8 cellular contexts compared by ENCODE assay signal in the genomic region with DNA sequence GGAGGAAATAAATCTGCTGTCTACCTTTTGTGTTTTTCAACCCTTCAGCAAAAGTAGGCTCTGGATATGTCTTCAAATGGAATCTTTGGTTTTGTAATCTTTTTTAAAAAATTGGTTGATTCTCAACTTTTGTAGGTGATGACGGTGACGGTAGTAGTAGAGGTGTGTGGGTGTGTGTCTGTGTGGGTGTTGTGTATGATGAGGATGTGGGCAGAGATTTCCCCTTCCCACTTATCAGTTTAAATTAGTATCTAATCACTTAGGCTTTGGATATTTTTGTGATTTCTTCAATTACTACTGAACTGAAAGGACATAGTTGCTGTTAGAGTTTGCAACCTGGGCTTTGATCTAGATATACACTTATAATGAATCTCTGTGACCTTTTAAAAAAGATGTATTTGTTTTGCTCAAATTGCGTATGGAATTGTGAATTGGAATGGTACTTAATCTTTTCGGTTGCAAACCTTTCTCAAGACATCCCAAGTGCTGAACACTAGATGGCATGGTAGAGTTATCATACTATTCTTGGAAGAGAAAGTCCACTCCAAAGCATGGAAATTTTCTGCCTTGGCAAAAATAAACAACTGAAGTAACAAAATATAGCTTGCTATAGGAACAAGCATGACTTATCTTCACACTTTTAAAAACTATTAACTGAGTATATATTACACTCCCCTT. TPM values are rescaled to one million over a fixed set of nuclear protein-coding genes. Genes with fewer than 3 reads are reported as not detected.
DNase-seq lines count a peak whose midpoint lies in the region; ATAC-seq and TF ChIP-seq lines count a peak whose summit lies in the region.

No MANE protein-coding gene starts in this region.

- peak; percentile 42; the same call in 2 of the 3 replicates for TF ChIP-seq CTCF in GM12872 (IDR thresholded peaks at IDR 0.05; ENCODE audit: insufficient read depth, low read depth, low read length)
- peak; percentile 63 to 76 for TF ChIP-seq CTCF in fibroblast of lung (conservative IDR thresholded peaks at IDR 0.05 in 1 of 2, IDR thresholded peaks at IDR 0.05 in 1 of 2; ENCODE audit: low read depth in 1 of 2, low read length in 2 of 2)
- TF ChIP-seq CTCF in progenitor cell of endocrine pancreas (IDR thresholded peaks at IDR 0.05; ENCODE audit: unreplicated experiment): peak; percentile 66

- H3K27ac ChIP-seq in fibroblast of lung (ENCODE audit: insufficient read depth, low read length) (no peak overlapping the region), neuronal stem cell (replicated peaks; ENCODE audit: low read length) (no peak overlapping the region)
- no peak overlapping the region for H3K27ac ChIP-seq in naive thymus-derived CD4-positive, alpha-beta T cell (ENCODE audit: low read depth, low read length)

- peak overlapping the region; percentile 23 for H3K27ac Mint-ChIP-seq in progenitor cell of endocrine pancreas
- no peak overlapping the region for H3K27ac Mint-ChIP-seq in naive thymus-derived CD4-positive, alpha-beta T cell

- no peaks in the 10 kb centered on the region for H3K36me3 Mint-ChIP-seq in progenitor cell of endocrine pancreas (ENCODE audit: insufficient read depth)
- H3K36me3 Mint-ChIP-seq in naive thymus-derived CD4-positive, alpha-beta T cell: no peaks in the 10 kb centered on the region

- H3K9me3 ChIP-seq in NT2/D1 (ENCODE audit: insufficient read depth, low read length) (no peaks in the 10 kb centered on the region), fibroblast of lung (ENCODE audit: control insufficient read depth, insufficient read depth, low read depth, low read length) (no peaks in the 10 kb centered on the region), neuronal stem cell (replicated peaks in 1 of 2; ENCODE audit: control insufficient read depth in 2 of 2, insufficient read depth in 1 of 2, low read depth in 1 of 2, low read length in 2 of 2) (no peaks in the 10 kb centered on the region)
- no peaks in the 10 kb centered on the region for H3K9me3 ChIP-seq in naive thymus-derived CD4-positive, alpha-beta T cell (ENCODE audit: control insufficient read depth in 2 of 3, low read length in 3 of 3)

- H3K27me3 ChIP-seq in NT2/D1 (ENCODE audit: insufficient read depth, insufficient read length): no peaks in the 10 kb centered on the region
- peaks cover 7% of the 10 kb centered on the region for H3K27me3 ChIP-seq in fibroblast of lung (ENCODE audit: control insufficient read depth, insufficient read depth, low read length)
- no peaks in the 10 kb centered on the region for H3K27me3 ChIP-seq in naive thymus-derived CD4-positive, alpha-beta T cell (ENCODE audit: control insufficient read depth in 2 of 2, insufficient read depth in 2 of 2, low read length in 2 of 2)
- H3K27me3 ChIP-seq in neuronal stem cell (ENCODE audit: control insufficient read depth in 3 of 3, insufficient read depth in 3 of 3, low read depth in 1 of 3, low read length in 3 of 3): no peaks in the 10 kb centered on the region

- DNase-seq in NT2/D1 (ENCODE audit: low read depth, low spot score) (peak; percentile 6), fibroblast of lung (ENCODE audit: low read depth in 2 of 2) (peak; percentile 26 to 75), progenitor cell of endocrine pancreas (ENCODE audit: low spot score, unreplicated experiment) (no peak), nucleus accumbens (lab: John Stamatoyannopoulos, UW) (no peak), neuronal stem cell (ENCODE audit: low spot score) (no peak)
- no peak for DNase-seq in naive thymus-derived CD4-positive, alpha-beta T cell
- no peak for DNase-seq in activated T-cell treated with anti-CD3 and anti-CD28 coated beads, Interleukin-2, amount 50 U/mL, for 1 hour

- H2BK5ac ChIP-seq in neuronal stem cell (ENCODE audit: low read length): no peak overlapping the region

- no peaks in the 10 kb centered on the region for H3K79me2 ChIP-seq in fibroblast of lung (ENCODE audit: control insufficient read depth, insufficient read depth, low read length)

- H2BK15ac ChIP-seq in neuronal stem cell (ENCODE audit: low read length): no peak overlapping the region

- no peaks in the 10 kb centered on the region for H4K20me1 ChIP-seq in fibroblast of lung (ENCODE audit: control insufficient read depth, extremely low read depth, insufficient read depth, low read length)

- H2BK12ac ChIP-seq in neuronal stem cell (ENCODE audit: low read length): no peak overlapping the region

- H3K4ac ChIP-seq in neuronal stem cell (ENCODE audit: low read length): no peak overlapping the region

- H3K79me1 ChIP-seq in neuronal stem cell (ENCODE audit: low read depth, low read length): no peaks in the 10 kb centered on the region

- H3K4me1 Mint-ChIP-seq in progenitor cell of endocrine pancreas (ENCODE audit: low read depth): peaks cover 5% of the 10 kb centered on the region
- no peaks in the 10 kb centered on the region for H3K4me1 Mint-ChIP-seq in naive thymus-derived CD4-positive, alpha-beta T cell

- no peak overlapping the region for H4K91ac ChIP-seq in neuronal stem cell (ENCODE audit: low read depth, low read length, poor library complexity)

- H2AFZ ChIP-seq in fibroblast of lung (ENCODE audit: low read length) (no peak overlapping the region), neuronal stem cell (ENCODE audit: low read length) (no peak overlapping the region)

- intact Hi-C loops in naive thymus-derived CD4-positive, alpha-beta T cell (cut with micrococcal nuclease): no loop called here

- H3K14ac ChIP-seq in neuronal stem cell (ENCODE audit: low read length): no peak overlapping the region

- no peaks in the 10 kb centered on the region for H3K27me3 Mint-ChIP-seq in progenitor cell of endocrine pancreas
- peaks cover 0 to 28% (median 12%) of the 10 kb centered on the region in 5 donors for H3K27me3 Mint-ChIP-seq in naive thymus-derived CD4-positive, alpha-beta T cell

- no peaks in the 10 kb centered on the region for H3K36me3 ChIP-seq in NT2/D1 (ENCODE audit: insufficient read depth, insufficient read length, low read length)
- no peaks in the 10 kb centered on the region for H3K36me3 ChIP-seq in fibroblast of lung (ENCODE audit: control insufficient read depth, insufficient read depth, low read length)
- no peaks in the 10 kb centered on the region for H3K36me3 ChIP-seq in naive thymus-derived CD4-positive, alpha-beta T cell (ENCODE audit: control insufficient read depth in 2 of 3, insufficient read depth in 3 of 3, low read length in 3 of 3)
- H3K36me3 ChIP-seq in neuronal stem cell (replicated peaks in 1 of 2; ENCODE audit: control insufficient read depth in 2 of 2, insufficient read depth in 2 of 2, low read length in 2 of 2): no peaks in the 10 kb centered on the region

- H3K4me1 ChIP-seq in NT2/D1 (ENCODE audit: insufficient read depth, insufficient read length) (no peaks in the 10 kb centered on the region), fibroblast of lung (ENCODE audit: control insufficient read depth, extremely low read depth, insufficient read depth, low read length) (no peaks in the 10 kb centered on the region), neuronal stem cell (ENCODE audit: control insufficient read depth in 2 of 2, insufficient read depth in 1 of 2, low read depth in 1 of 2, low read length in 2 of 2) (no peaks in the 10 kb centered on the region)
- no peaks in the 10 kb centered on the region for H3K4me1 ChIP-seq in naive thymus-derived CD4-positive, alpha-beta T cell (ENCODE audit: control insufficient read depth in 2 of 2, insufficient read depth in 2 of 2, low read length in 2 of 2)

- POLR2A ChIA-PET in naive thymus-derived CD4-positive, alpha-beta T cell (lab: Charles Lee): no interaction called here

- H4K8ac ChIP-seq in neuronal stem cell (ENCODE audit: low read depth, low read length): no peak overlapping the region

- H3K4me3 ChIP-seq in NT2/D1 (ENCODE audit: insufficient read length, low read depth) (no peak overlapping the region), fibroblast of lung (replicated peaks in 1 of 4; ENCODE audit: control extremely low read depth in 1 of 4, insufficient read depth in 1 of 4, low read depth in 3 of 4, low read length in 4 of 4) (no peak overlapping the region), neuronal stem cell (ENCODE audit: low read length in 2 of 2) (no peak overlapping the region)
- no peak overlapping the region for H3K4me3 ChIP-seq in naive thymus-derived CD4-positive, alpha-beta T cell (ENCODE audit: low read length)

- no peak overlapping the region for H3K9ac ChIP-seq in NT2/D1 (ENCODE audit: insufficient read length, low read depth)
- H3K9ac ChIP-seq in fibroblast of lung (ENCODE audit: insufficient read depth, low read length): no peak overlapping the region
- no peak overlapping the region for H3K9ac ChIP-seq in neuronal stem cell (ENCODE audit: low read depth, low read length, poor library complexity)

- CTCF ChIA-PET in naive thymus-derived CD4-positive, alpha-beta T cell (lab: Charles Lee): no interaction called here

- no peak overlapping the region for H2AK5ac ChIP-seq in neuronal stem cell (ENCODE audit: low read depth, low read length)

- no peak overlapping the region for H3K23ac ChIP-seq in neuronal stem cell (ENCODE audit: low read depth, low read length, poor library complexity)

- H3K9me3 Mint-ChIP-seq in progenitor cell of endocrine pancreas (ENCODE audit: low read depth): no peaks in the 10 kb centered on the region
- H3K9me3 Mint-ChIP-seq in naive thymus-derived CD4-positive, alpha-beta T cell: peaks cover 0 to 1% (median 0%) of the 10 kb centered on the region in 11 donors

- H3K4me3 Mint-ChIP-seq in progenitor cell of endocrine pancreas (ENCODE audit: low read depth): no peak overlapping the region
- no peak overlapping the region for H3K4me3 Mint-ChIP-seq in naive thymus-derived CD4-positive, alpha-beta T cell

- H3K18ac ChIP-seq in neuronal stem cell (ENCODE audit: low read length): no peak overlapping the region

- no peak overlapping the region for H2BK120ac ChIP-seq in neuronal stem cell (ENCODE audit: low read depth, low read length)

- WGBS in neuronal stem cell (ENCODE audit: extremely low coverage in 2 of 2, insufficient read length in 2 of 2, insufficient replicate concordance in 1 of 2), 2 donors: 100% methylated on average over 2 of the region's 4 CpGs; no CpG with 5 or more reads in 1 of the 2 donors

- no peak for ATAC-seq in naive thymus-derived CD4-positive, alpha-beta T cell

- H3K4me2 ChIP-seq in fibroblast of lung (ENCODE audit: extremely low read depth, insufficient read depth, low read length) (no peak overlapping the region), neuronal stem cell (ENCODE audit: insufficient read depth, low read length, poor library complexity, severe bottlenecking) (no peak overlapping the region)

RNA-seq across cellular contexts. Expression of a gene that starts 51.9 kb away (rescaled TPM):
- not detected in 2 replicates for total RNA-seq in fibroblast of lung
- not detected in 2 replicates for polyA plus RNA-seq in fibroblast of lung
- not detected in 2 replicates for polyA plus RNA-seq in fibroblast of lung (2012)
- polyA minus RNA-seq in fibroblast of lung (ENCODE audit: low replicate concordance): not detected in 2 replicates
- 29.5 and 29.9 TPM in 2 replicates for total RNA-seq in progenitor cell of endocrine pancreas
- total RNA-seq in naive thymus-derived CD4-positive, alpha-beta T cell: not detected
- not detected for polyA plus RNA-seq in naive thymus-derived CD4-positive, alpha-beta T cell
- polyA plus RNA-seq in neuronal stem cell (2013, experiment 1 of 2): 0.06 TPM
- 0.06 TPM for polyA plus RNA-seq in neuronal stem cell (2013, experiment 2 of 2)

Comparison
In these comparisons a context has a peak if more than half of its experiments do, and no peak if none do; other contexts are left out.
1. DNase-seq: peak in NT2/D1 (single experiment) and fibroblast of lung (2 of 2); none in progenitor cell of endocrine pancreas (single experiment), naive thymus-derived CD4-positive, alpha-beta T cell (0 of 9), nucleus accumbens (0 of 56), neuronal stem cell (single experiment) and activated T-cell treated with anti-CD3 and anti-CD28 coated beads, Interleukin-2, amount 50 U/mL, for 1 hour (single experiment).
2. RNA of a gene that starts 51.9 kb away (total RNA-seq): 29.5 to 29.9 TPM in progenitor cell of endocrine pancreas; not detected in fibroblast of lung and not detected in naive thymus-derived CD4-positive, alpha-beta T cell; every median in the first group is over 10 times any median in the second.
3. Peak in every context shown above with its lines, with median percentiles within 50 percentile points of each other: CTCF ChIP-seq.